1 cellular context compared by ENCODE assay signal in genomic region chr10:24721254-24722106, GRCh38.
A peak's percentile ranks its signal among the peaks of the same experiment; 100 is the strongest.
TF ChIP-seq lines count a peak whose summit lies in the region.

No MANE protein-coding gene starts in this region.

TF ChIP-seq in GM12878, 131 proteins besides CTCF, POLR2A, EP300 and RAD21 (continued from another document):
- TF ChIP-seq MLLT1 (IDR thresholded peaks at IDR 0.05) (peak; percentile 39; the same call in 1 of the 2 replicates), MYB (IDR thresholded peaks at IDR 0.05; ENCODE audit: borderline replicate concordance, low read depth, low read length) (no peak), RUNX3 (IDR thresholded peaks at IDR 0.05; ENCODE audit: low read length) (no peak), SPI1 (IDR thresholded peaks at IDR 0.05; ENCODE audit: borderline replicate concordance, insufficient read depth, low read depth, low read length) (no peak), ETV6 (conservative IDR thresholded peaks at IDR 0.05 in 1 of 2, IDR thresholded peaks at IDR 0.05 in 1 of 2; ENCODE audit: borderline replicate concordance in 1 of 2, low read depth in 1 of 2) (no peak), ZBTB11 (CRISPR knock-in tag; IDR thresholded peaks at IDR 0.05) (no peak), NR2C1 (IDR thresholded peaks at IDR 0.05) (no peak), SUZ12 (IDR thresholded peaks at IDR 0.05; ENCODE audit: unreplicated experiment) (no peak), HDAC6 (IDR thresholded peaks at IDR 0.05; ENCODE audit: unreplicated experiment) (no peak), PAX5 (IDR thresholded peaks at IDR 0.05; ENCODE audit: borderline replicate concordance, low read depth, low read length) (no peak), EZH2 (IDR thresholded peaks at IDR 0.05; ENCODE audit: borderline replicate concordance, control insufficient read depth, low read depth, low read length) (no peak), FOXM1 (IDR thresholded peaks at IDR 0.05; ENCODE audit: low read depth, low read length) (no peak), BACH1 (IDR thresholded peaks at IDR 0.05; ENCODE audit: borderline replicate concordance) (no peak), EED (IDR thresholded peaks at IDR 0.05; ENCODE audit: low read depth) (no peak), ZBTB40 (IDR thresholded peaks at IDR 0.05; ENCODE audit: borderline replicate concordance) (no peak), SP1 (IDR thresholded peaks at IDR 0.05; ENCODE audit: low read depth, low read length) (no peak), USF2 (IDR thresholded peaks at IDR 0.05; ENCODE audit: borderline replicate concordance, low read depth, low read length) (no peak), PRDM15 (CRISPR knock-in tag; IDR thresholded peaks at IDR 0.05) (no peak), ATF2 (IDR thresholded peaks at IDR 0.05; ENCODE audit: low read length) (no peak), POLR2AphosphoS2 (IDR thresholded peaks at IDR 0.05; ENCODE audit: low read depth, low read length) (no peak), WRNIP1 (IDR thresholded peaks at IDR 0.05; ENCODE audit: borderline replicate concordance, low read depth, low read length) (no peak), MTA3 (IDR thresholded peaks at IDR 0.05; ENCODE audit: borderline replicate concordance, low read length) (no peak), YBX1 (IDR thresholded peaks at IDR 0.05) (no peak), ZNF274 (IDR thresholded peaks at IDR 0.05; ENCODE audit: insufficient read depth, insufficient read length) (no peak), RBBP5 (conservative IDR thresholded peaks at IDR 0.05) (no peak), CBX5 (IDR thresholded peaks at IDR 0.05; ENCODE audit: low read depth) (no peak), NBN (IDR thresholded peaks at IDR 0.05) (no peak), ESRRA (IDR thresholded peaks at IDR 0.05; ENCODE audit: low read length) (no peak), E4F1 (IDR thresholded peaks at IDR 0.05; ENCODE audit: borderline replicate concordance, partially characterized antibody) (no peak), RELA (IDR thresholded peaks at IDR 0.05; ENCODE audit: borderline replicate concordance, partially characterized antibody) (no peak), IRF4 (IDR thresholded peaks at IDR 0.05; ENCODE audit: low read depth, low read length) (no peak), ZNF207 (IDR thresholded peaks at IDR 0.05; ENCODE audit: borderline replicate concordance) (no peak), RB1 (IDR thresholded peaks at IDR 0.05; ENCODE audit: borderline replicate concordance) (peak; percentile 40; the same call in 1 of the 2 replicates)
